2 cellular contexts compared by ENCODE assay signal in the genomic region with DNA sequence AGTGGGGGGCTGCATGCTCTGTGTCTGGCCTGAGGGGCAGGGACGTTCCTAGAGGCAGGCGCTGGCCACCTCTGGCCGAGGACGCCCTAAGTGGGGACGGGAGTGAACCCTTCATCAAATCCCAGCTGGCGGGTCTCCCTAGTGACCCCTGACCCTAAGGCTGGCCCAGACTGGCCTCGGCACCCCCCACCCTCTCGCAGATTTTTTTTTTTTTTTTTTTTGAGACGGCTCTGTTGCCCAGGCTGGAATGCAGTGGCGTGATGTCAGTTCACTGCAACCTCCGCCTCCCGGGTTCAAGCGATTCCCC.
TF ChIP-seq lines count a peak whose summit lies in the region.

No MANE protein-coding gene starts in this region.

TF ChIP-seq in SK-N-SH, 30 proteins besides CTCF, POLR2A, EP300 and RAD21:
- TF ChIP-seq, protein P1, sequence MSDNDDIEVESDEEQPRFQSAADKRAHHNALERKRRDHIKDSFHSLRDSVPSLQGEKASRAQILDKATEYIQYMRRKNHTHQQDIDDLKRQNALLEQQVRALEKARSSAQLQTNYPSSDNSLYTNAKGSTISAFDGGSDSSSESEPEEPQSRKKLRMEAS (IDR thresholded peaks at IDR 0.05; ENCODE audit: low read depth) = no peak
- no peak for TF ChIP-seq TAF1 (IDR thresholded peaks at IDR 0.05; ENCODE audit: borderline replicate concordance, low read depth, low read length)
- TF ChIP-seq YY1 (IDR thresholded peaks at IDR 0.05; ENCODE audit: low read depth) = no peak
- no peak for TF ChIP-seq USF1 (IDR thresholded peaks at IDR 0.05; ENCODE audit: borderline replicate concordance, low read depth)
- TF ChIP-seq REST (IDR thresholded peaks at IDR 0.05; ENCODE audit: low read depth, low read length) = no peak
- TF ChIP-seq RXRA (IDR thresholded peaks at IDR 0.05; ENCODE audit: borderline replicate concordance, low read depth) = no peak
TF ChIP-seq in SK-N-SH: peak in this region for 0.

TF ChIP-seq in SK-N-SH treated with all-trans-retinoic acid at 6 μM for 48 hours, 23 proteins besides CTCF, POLR2A, EP300 and RAD21:
- TF ChIP-seq ESRRG (CRISPR knock-in tag; IDR thresholded peaks at IDR 0.05) (no peak), BACH2 (CRISPR knock-in tag; IDR thresholded peaks at IDR 0.05; ENCODE audit: borderline replicate concordance) (no peak), ZNF565 (CRISPR knock-in tag; conservative IDR thresholded peaks at IDR 0.05; ENCODE audit: low read depth) (no peak), PPARA (CRISPR knock-in tag; IDR thresholded peaks at IDR 0.05; ENCODE audit: borderline replicate concordance) (no peak), ZFP30 (CRISPR knock-in tag; IDR thresholded peaks at IDR 0.05) (no peak), RARB (CRISPR knock-in tag; IDR thresholded peaks at IDR 0.05) (no peak), TCF4 (CRISPR knock-in tag; IDR thresholded peaks at IDR 0.05; ENCODE audit: borderline replicate concordance) (no peak), OSR1 (CRISPR knock-in tag; IDR thresholded peaks at IDR 0.05) (no peak), ZNF70 (CRISPR knock-in tag; IDR thresholded peaks at IDR 0.05) (no peak), ZNF8 (CRISPR knock-in tag; IDR thresholded peaks at IDR 0.05) (no peak), ARNTL (CRISPR knock-in tag; IDR thresholded peaks at IDR 0.05; ENCODE audit: borderline replicate concordance, low read depth) (no peak)
- TF ChIP-seq, protein P2, sequence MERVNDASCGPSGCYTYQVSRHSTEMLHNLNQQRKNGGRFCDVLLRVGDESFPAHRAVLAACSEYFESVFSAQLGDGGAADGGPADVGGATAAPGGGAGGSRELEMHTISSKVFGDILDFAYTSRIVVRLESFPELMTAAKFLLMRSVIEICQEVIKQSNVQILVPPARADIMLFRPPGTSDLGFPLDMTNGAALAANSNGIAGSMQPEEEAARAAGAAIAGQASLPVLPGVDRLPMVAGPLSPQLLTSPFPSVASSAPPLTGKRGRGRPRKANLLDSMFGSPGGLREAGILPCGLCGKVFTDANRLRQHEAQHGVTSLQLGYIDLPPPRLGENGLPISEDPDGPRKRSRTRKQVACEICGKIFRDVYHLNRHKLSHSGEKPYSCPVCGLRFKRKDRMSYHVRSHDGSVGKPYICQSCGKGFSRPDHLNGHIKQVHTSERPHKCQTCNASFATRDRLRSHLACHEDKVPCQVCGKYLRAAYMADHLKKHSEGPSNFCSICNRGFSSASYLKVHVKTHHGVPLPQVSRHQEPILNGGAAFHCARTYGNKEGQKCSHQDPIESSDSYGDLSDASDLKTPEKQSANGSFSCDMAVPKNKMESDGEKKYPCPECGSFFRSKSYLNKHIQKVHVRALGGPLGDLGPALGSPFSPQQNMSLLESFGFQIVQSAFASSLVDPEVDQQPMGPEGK (CRISPR knock-in tag; IDR thresholded peaks at IDR 0.05; ENCODE audit: borderline replicate concordance) = no peak
- TF ChIP-seq, protein P3, sequence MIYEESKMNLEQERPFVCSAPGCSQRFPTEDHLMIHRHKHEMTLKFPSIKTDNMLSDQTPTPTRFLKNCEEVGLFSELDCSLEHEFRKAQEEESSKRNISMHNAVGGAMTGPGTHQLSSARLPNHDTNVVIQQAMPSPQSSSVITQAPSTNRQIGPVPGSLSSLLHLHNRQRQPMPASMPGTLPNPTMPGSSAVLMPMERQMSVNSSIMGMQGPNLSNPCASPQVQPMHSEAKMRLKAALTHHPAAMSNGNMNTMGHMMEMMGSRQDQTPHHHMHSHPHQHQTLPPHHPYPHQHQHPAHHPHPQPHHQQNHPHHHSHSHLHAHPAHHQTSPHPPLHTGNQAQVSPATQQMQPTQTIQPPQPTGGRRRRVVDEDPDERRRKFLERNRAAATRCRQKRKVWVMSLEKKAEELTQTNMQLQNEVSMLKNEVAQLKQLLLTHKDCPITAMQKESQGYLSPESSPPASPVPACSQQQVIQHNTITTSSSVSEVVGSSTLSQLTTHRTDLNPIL (CRISPR knock-in tag; IDR thresholded peaks at IDR 0.05; ENCODE audit: low read depth) = no peak
